Comparison of ENCODE assay signal across 32 cellular contexts in genomic region chr10:71627230-71627939, GRCh38.
DNase-seq lines count a peak whose midpoint lies in the region; FAIRE-seq and TF ChIP-seq lines count a peak whose summit lies in the region.
"Had no signal": no experiment of that assay in that cellular context is flagged by ENCODE, and none has a peak within 500 bp of the region (broad histone marks: within the 10 kb centered on the region; RNA-seq: fewer than 3 reads in every experiment).

No MANE protein-coding gene starts in this region.

- peaks cover 43% of the 10 kb centered on the region for H3K4me1 Mint-ChIP-seq in CD14-positive monocyte

- H3K9me3 ChIP-seq in esophagus muscularis mucosa: no peaks in the 10 kb centered on the region
- H3K9me3 ChIP-seq in osteoblast (ENCODE audit: low read depth, low read length): no peaks in the 10 kb centered on the region
- H3K9me3 ChIP-seq: Caco-2, SJSA1 had no signal

- 84% methylated on average over 13 of the region's 14 CpGs for WGBS in esophagus muscularis mucosa

- H3K36me3 Mint-ChIP-seq in CD14-positive monocyte: no peaks in the 10 kb centered on the region
- H3K36me3 Mint-ChIP-seq: CD8-positive, alpha-beta T cell; T-cell had no signal

- H3K27ac Mint-ChIP-seq in CD14-positive monocyte: peak overlapping the region in 4 of 7 donors; percentile 20 to 82 (median 80)
- H3K27ac Mint-ChIP-seq: CD8-positive, alpha-beta T cell; T-cell had no signal

- FAIRE-seq in H54 (lab: Jason Lieb, UNC): no peak
- FAIRE-seq: A204.1, GM12891, HTR-8/SVneo had no signal

- TF ChIP-seq EP300 in esophagus muscularis mucosa (IDR thresholded peaks at IDR 0.05): no peak

- intact Hi-C loops in CD14-positive monocyte (cut with micrococcal nuclease) (no loop called here), esophagus muscularis mucosa (cut with DNase I) (no loop called here)

- H3K9me3 Mint-ChIP-seq in CD14-positive monocyte: no peaks in the 10 kb centered on the region
- H3K9me3 Mint-ChIP-seq: CD8-positive, alpha-beta T cell; T-cell had no signal

- DNase-seq in CD14-positive monocyte (ENCODE audit: low spot score): no peak
- DNase-seq in NCI-H526 treated with DMSO at 0.1 percent for 48 hours (lab: John Stamatoyannopoulos, UW): peak; percentile 15
- DNase-seq in esophagus muscularis mucosa (ENCODE audit: extremely low spot score): no peak
- DNase-seq in osteoblast (ENCODE audit: insufficient read length, low spot score, missing footprints): peak; percentile 52
- no peak for DNase-seq in H54 (ENCODE audit: insufficient read length, low spot score)
- DNase-seq in NCI-H1417 (lab: John Stamatoyannopoulos, UW): no peak
- no peak for DNase-seq in HuH-7 (ENCODE audit: low spot score)
- DNase-seq: AML-193; C1 segment of cervical spinal cord; Caco-2; CD8-positive, alpha-beta T cell; DMS79 treated with DMSO at 0.1 percent for 48 hours; GF-D8; H7; IMR-90; KG1; MM.1S; NCI-H1048; NCI-H1417 treated with DMSO at 0.1 percent for 48 hours; NCI-H1694 treated with DMSO at 0.1 percent for 48 hours; NCI-H2081; NCI-H2171; NCI-H226; NCI-H510A; NCI-H774; Right ventricle myocardium superior; RPMI8226; T-cell had no signal

- TF ChIP-seq POLR2A in esophagus muscularis mucosa (IDR thresholded peaks at IDR 0.05; ENCODE audit: low read depth) (no peak), H54 (IDR thresholded peaks at IDR 0.05; ENCODE audit: low read depth, low read length) (no peak)

- no peak overlapping the region for H3K4me2 ChIP-seq in osteoblast (ENCODE audit: insufficient read depth, low read length)

- TF ChIP-seq CTCF in CD14-positive monocyte (IDR thresholded peaks at IDR 0.05) (no peak), esophagus muscularis mucosa (IDR thresholded peaks at IDR 0.05) (no peak), osteoblast (IDR thresholded peaks at IDR 0.05; ENCODE audit: extremely low read depth, low read depth, low read length) (no peak)

- H3K36me3 ChIP-seq in esophagus muscularis mucosa (no peaks in the 10 kb centered on the region), osteoblast (ENCODE audit: insufficient read depth, low read length) (no peaks in the 10 kb centered on the region)

- peaks cover 0 to 3% (median 2%) of the 10 kb centered on the region in 3 donors for H3K27me3 Mint-ChIP-seq in CD14-positive monocyte (ENCODE audit: low read depth in 3 of 3)

- peak overlapping the region; percentile 84 to 87 (median 85) for H3K27ac ChIP-seq in esophagus muscularis mucosa (replicated peaks in 1 of 4)
- no peak overlapping the region for H3K27ac ChIP-seq in osteoblast (ENCODE audit: low read depth, low read length)
- H3K27ac ChIP-seq: SJSA1 had no signal

- no peaks in the 10 kb centered on the region for H4K20me1 ChIP-seq in osteoblast (ENCODE audit: insufficient read depth, low read length)

- H3K4me3 Mint-ChIP-seq in CD14-positive monocyte: no peak overlapping the region
- H3K4me3 Mint-ChIP-seq: CD8-positive, alpha-beta T cell; T-cell had no signal

- H3K4me1 ChIP-seq in esophagus muscularis mucosa (peaks cover 11 to 97% (median 86%) of the 10 kb centered on the region in 4 donors), osteoblast (ENCODE audit: insufficient read depth, low read length) (peaks cover 1% of the 10 kb centered on the region)

- H3K27me3 ChIP-seq in esophagus muscularis mucosa: no peaks in the 10 kb centered on the region
- H3K27me3 ChIP-seq in osteoblast (ENCODE audit: insufficient read depth, low read length): peaks cover 22% of the 10 kb centered on the region
- H3K27me3 ChIP-seq: SJSA1 had no signal

- H3K4me3 ChIP-seq in esophagus muscularis mucosa (no peak overlapping the region), osteoblast (ENCODE audit: insufficient read depth, low read length) (no peak overlapping the region)
- H3K4me3 ChIP-seq: SJSA1 had no signal

- H2AFZ ChIP-seq in osteoblast (ENCODE audit: low read length): no peak overlapping the region

- H3K79me2 ChIP-seq in osteoblast (ENCODE audit: insufficient read depth, low read length): no peaks in the 10 kb centered on the region

Comparison
In these comparisons a context has a peak if more than half of its experiments do, and no peak if none do; other contexts are left out.
1. DNase-seq: peak in NCI-H526 treated with DMSO at 0.1 percent for 48 hours (single experiment) and osteoblast (single experiment); none in CD14-positive monocyte (single experiment), esophagus muscularis mucosa (single experiment), H54 (single experiment), NCI-H1417 (0 of 3) and HuH-7 (single experiment).